In the genomic region with DNA sequence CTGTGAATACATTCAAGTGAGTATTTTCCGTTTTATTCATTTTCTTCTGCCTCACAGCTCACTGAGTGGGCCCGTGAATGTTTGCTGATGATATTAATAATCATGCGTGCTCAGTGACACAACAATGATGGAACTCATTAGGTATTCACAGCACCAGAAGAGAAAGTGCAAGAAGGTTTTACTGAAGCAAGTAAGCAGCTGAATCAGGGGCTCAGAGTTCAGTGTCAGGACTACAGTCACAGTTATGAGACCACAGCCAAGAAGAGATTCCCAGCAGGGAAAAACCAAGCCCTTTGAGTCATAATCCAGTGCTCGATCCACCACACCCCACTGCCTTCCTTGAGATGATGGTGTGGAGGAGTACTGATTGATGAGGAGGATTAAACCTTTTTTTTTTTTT, we compare ENCODE assay signal across 12 cellular contexts.
DNase-seq lines count a peak whose midpoint lies in the region; ATAC-seq, FAIRE-seq and TF ChIP-seq lines count a peak whose summit lies in the region.
"Had no signal": no experiment of that assay in that cellular context is flagged by ENCODE, and none has a peak within 500 bp of the region (broad histone marks: within the 10 kb centered on the region; RNA-seq: fewer than 3 reads in every experiment).

No MANE protein-coding gene starts in this region.

- H2AFZ ChIP-seq in astrocyte (ENCODE audit: low read depth, low read length), result no peak overlapping the region
- H2AFZ ChIP-seq in smooth muscle cell (ENCODE audit: low read depth), result no peak overlapping the region

- peaks cover 45% of the 10 kb centered on the region for H3K4me1 Mint-ChIP-seq in astrocyte (ENCODE audit: low read depth, unreplicated experiment)

- H3K9me3 ChIP-seq in astrocyte (ENCODE audit: insufficient read depth, low read depth, low read length) (no peaks in the 10 kb centered on the region), smooth muscle cell (replicated peaks; ENCODE audit: low read depth) (no peaks in the 10 kb centered on the region)
- H3K9me3 ChIP-seq: tibial nerve had no signal

- H3K27me3 ChIP-seq in astrocyte (ENCODE audit: insufficient read depth, low read length) (no peaks in the 10 kb centered on the region), smooth muscle cell (ENCODE audit: low read depth) (no peaks in the 10 kb centered on the region)
- H3K27me3 ChIP-seq: tibial nerve had no signal

- intact Hi-C loops in head of caudate nucleus (cut with DNase I), result no loop called here

- no peaks in the 10 kb centered on the region for H3F3A ChIP-seq in smooth muscle cell (ENCODE audit: low read depth)

- no peak overlapping the region for H3K4me3 ChIP-seq in astrocyte (ENCODE audit: insufficient read depth, low read depth, low read length)
- H3K4me3 ChIP-seq in smooth muscle cell, result no peak overlapping the region
- H3K4me3 ChIP-seq: tibial nerve had no signal

- no peak for TF ChIP-seq CTCF in astrocyte (IDR thresholded peaks at IDR 0.05; ENCODE audit: insufficient read depth, low read depth, low read length)
- no peak for TF ChIP-seq CTCF in smooth muscle cell (IDR thresholded peaks at IDR 0.05; ENCODE audit: borderline replicate concordance, insufficient read depth, poor library complexity, severe bottlenecking)
- TF ChIP-seq CTCF in GM13977 (IDR thresholded peaks at IDR 0.05; ENCODE audit: extremely low read depth, insufficient read depth, missing control alignments), result no peak

- peak overlapping the region; percentile 82 for H3K27ac ChIP-seq in astrocyte (ENCODE audit: low read depth, low read length)
- peak overlapping the region; percentile 78 for H3K27ac ChIP-seq in smooth muscle cell (ENCODE audit: low read depth)
- H3K27ac ChIP-seq: tibial nerve had no signal

- H3K36me3 ChIP-seq in astrocyte (ENCODE audit: insufficient read depth, low read length) (no peaks in the 10 kb centered on the region), smooth muscle cell (ENCODE audit: low read depth) (no peaks in the 10 kb centered on the region)
- H3K36me3 ChIP-seq: tibial nerve had no signal

- H3K79me2 ChIP-seq in astrocyte (ENCODE audit: insufficient read depth, low read length) (no peaks in the 10 kb centered on the region), smooth muscle cell (ENCODE audit: low read depth) (peaks cover 54% of the 10 kb centered on the region)

- H4K20me1 ChIP-seq in astrocyte (ENCODE audit: insufficient read depth, low read length) (no peaks in the 10 kb centered on the region), smooth muscle cell (ENCODE audit: low read depth) (no peaks in the 10 kb centered on the region)

- FAIRE-seq in astrocyte (lab: Jason Lieb, UNC), result peak; percentile 37

- WGBS in smooth muscle cell (ENCODE audit: low lambda C conversion rate), result 34% methylated on average over 4 of the region's 4 CpGs

- peaks cover 18% of the 10 kb centered on the region for H3K36me3 Mint-ChIP-seq in astrocyte (ENCODE audit: low read depth, unreplicated experiment)
- H3K36me3 Mint-ChIP-seq: naive thymus-derived CD4-positive, alpha-beta T cell had no signal

- DNase-seq in astrocyte (ENCODE audit: low read depth) (peak; percentile 98), head of caudate nucleus (peak in 30 of 42 donors; percentile 8 to 67 (median 26)), smooth muscle cell (lab: John Stamatoyannopoulos, UW; ENCODE audit: unreplicated experiment) (no peak), G401 (ENCODE audit: low spot score) (no peak), NCI-H2196 (lab: John Stamatoyannopoulos, UW; ENCODE audit: unreplicated experiment) (no peak), activated gamma-delta T cell (lab: John Stamatoyannopoulos, UW) (no peak), GM13977 (ENCODE audit: low spot score) (no peak)
- DNase-seq: activated CD8-positive, alpha-beta memory T cell treated with anti-CD3 and anti-CD28 coated beads, Interleukin-2, amount 50 U/mL, for 4 hours; naive thymus-derived CD4-positive, alpha-beta T cell; NCI-H446 treated with DMSO at 0.1 percent for 48 hours had no signal

- H3K9ac ChIP-seq in astrocyte (ENCODE audit: low read length), result peak overlapping the region; percentile 49
- no peak overlapping the region for H3K9ac ChIP-seq in smooth muscle cell (ENCODE audit: low read depth)

- peak; percentile 45 for ATAC-seq in HG02798 (IDR thresholded peaks at IDR 0.05; ENCODE audit: poor library complexity, unreplicated experiment)
- ATAC-seq: naive thymus-derived CD4-positive, alpha-beta T cell had no signal

- in situ Hi-C loops in G401 (cut with HindIII; ENCODE audit: low sequenced_read_pairs) (no loop called here), GM13977 (cut with MboI; ENCODE audit: low pct_unique_long_range_greater_than_20kb, low sequenced_read_pairs, unreplicated experiment) (no loop called here)

- H3K4me2 ChIP-seq in astrocyte (ENCODE audit: low read length) (peak overlapping the region; percentile 21), smooth muscle cell (peak overlapping the region; percentile 45)

- H3K4me1 ChIP-seq in astrocyte (ENCODE audit: insufficient read depth, low read length), result peaks cover 9% of the 10 kb centered on the region
- H3K4me1 ChIP-seq in smooth muscle cell (ENCODE audit: low read depth), result peaks cover 10% of the 10 kb centered on the region

- no peak overlapping the region for H3K4me3 Mint-ChIP-seq in astrocyte (ENCODE audit: unreplicated experiment)
- H3K4me3 Mint-ChIP-seq: naive thymus-derived CD4-positive, alpha-beta T cell had no signal

- peak overlapping the region; percentile 54 for H3K27ac Mint-ChIP-seq in astrocyte (ENCODE audit: unreplicated experiment)
- H3K27ac Mint-ChIP-seq: naive thymus-derived CD4-positive, alpha-beta T cell had no signal

- no peaks in the 10 kb centered on the region for H3K9me3 Mint-ChIP-seq in astrocyte (ENCODE audit: unreplicated experiment)

- no peaks in the 10 kb centered on the region for H3K27me3 Mint-ChIP-seq in astrocyte (ENCODE audit: low read depth, unreplicated experiment)

Comparison
In these comparisons a context has a peak if more than half of its experiments do, and no peak if none do; other contexts are left out.
1. DNase-seq: peak in astrocyte (single experiment) and head of caudate nucleus (30 of 42); none in smooth muscle cell (single experiment), G401 (single experiment), NCI-H2196 (single experiment), activated gamma-delta T cell (single experiment) and GM13977 (single experiment).